Comparison of ENCODE assay signal across 17 cellular contexts in genomic region chrX:68462197-68462596, GRCh38. TPM values are rescaled to one million over a fixed set of nuclear protein-coding genes. Genes with fewer than 3 reads are reported as not detected.
DNase-seq lines count a peak whose midpoint lies in the region; ATAC-seq and TF ChIP-seq lines count a peak whose summit lies in the region.
"Had no signal": no experiment of that assay in that cellular context is flagged by ENCODE, and none has a peak within 500 bp of the region (broad histone marks: within the 10 kb centered on the region; RNA-seq: fewer than 3 reads in every experiment).

No MANE protein-coding gene starts in this region.

- H3K27me3 ChIP-seq in HAP-1 (ENCODE audit: low read depth) (no peaks in the 10 kb centered on the region), parathyroid adenoma (ENCODE audit: control insufficient read depth, insufficient read depth, low read length) (no peaks in the 10 kb centered on the region)
- H3K27me3 ChIP-seq: esophagus squamous epithelium, tibial nerve had no signal

- no peaks in the 10 kb centered on the region for H3K36me3 ChIP-seq in HAP-1 (replicated peaks)
- no peaks in the 10 kb centered on the region for H3K36me3 ChIP-seq in parathyroid adenoma (ENCODE audit: control insufficient read depth, insufficient read depth, low read length)
- H3K36me3 ChIP-seq: esophagus squamous epithelium, prostate gland, tibial nerve had no signal

- no peak overlapping the region for H3K27ac ChIP-seq in parathyroid adenoma
- H3K27ac ChIP-seq: esophagus squamous epithelium, prostate gland, tibial nerve had no signal

- H3K4me2 ChIP-seq in parathyroid adenoma (ENCODE audit: low read length) = no peak overlapping the region

- H3K4me1 ChIP-seq in HAP-1 (peaks cover 19% of the 10 kb centered on the region), parathyroid adenoma (peaks cover 3% of the 10 kb centered on the region)
- H3K4me1 ChIP-seq: esophagus squamous epithelium, prostate gland, tibial nerve had no signal

- H3K27ac Mint-ChIP-seq in osteocyte (ENCODE audit: unreplicated experiment) = no peak overlapping the region
- H3K27ac Mint-ChIP-seq: stimulated activated naive B cell treated with anti-CD40 and anti-IgM and Interleukin-4, amounts not matched to agents 10 μg/mL and 1 μg/mL and 100 μg/mL, for 72 hours had no signal

- ATAC-seq in HG02571 (IDR thresholded peaks at IDR 0.05; ENCODE audit: unreplicated experiment) (no peak), GM21381 (IDR thresholded peaks at IDR 0.05; ENCODE audit: unreplicated experiment) (no peak)

- H3K9ac ChIP-seq in parathyroid adenoma = no peak overlapping the region

- H3K4me3 Mint-ChIP-seq in osteocyte (ENCODE audit: unreplicated experiment) = no peak overlapping the region
- H3K4me3 Mint-ChIP-seq: stimulated activated naive B cell treated with anti-CD40 and anti-IgM and Interleukin-4, amounts not matched to agents 10 μg/mL and 1 μg/mL and 100 μg/mL, for 72 hours had no signal

- H3K79me2 ChIP-seq in parathyroid adenoma = no peaks in the 10 kb centered on the region

- H3K4me1 Mint-ChIP-seq in osteocyte (ENCODE audit: unreplicated experiment) = no peaks in the 10 kb centered on the region
- H3K4me1 Mint-ChIP-seq: stimulated activated naive B cell treated with anti-CD40 and anti-IgM and Interleukin-4, amounts not matched to agents 10 μg/mL and 1 μg/mL and 100 μg/mL, for 72 hours had no signal

- H3K27me3 Mint-ChIP-seq in osteocyte (ENCODE audit: unreplicated experiment) = no peaks in the 10 kb centered on the region

- DNase-seq in HAP-1 (ENCODE audit: low spot score in 2 of 2) (peak; percentile 24 to 32), RKO (ENCODE audit: low spot score) (peak; percentile 73), epithelial cell of esophagus (ENCODE audit: low read depth) (peak; percentile 30), osteocyte (ENCODE audit: extremely low spot score, unreplicated experiment) (no peak)
- DNase-seq in activated naive CD4-positive, alpha-beta T cell (lab: John Stamatoyannopoulos, UW) = no peak
- DNase-seq: activated CD8-positive, alpha-beta memory T cell treated with anti-CD3 and anti-CD28 coated beads, Interleukin-2, amount 50 U/mL, for 4 hours; esophagus squamous epithelium; NCI-H1436; NCI-H345; SHP77 treated with DMSO at 0.1 percent for 48 hours; stimulated activated CD4-positive, alpha-beta T cell treated with anti-CD3 and anti-CD28 coated beads, Interleukin-12 subunit alpha, Interleukin-12 subunit beta, amount 100 ng/mL, for 4 hours had no signal

- in situ Hi-C loops in HAP-1 (cut with MboI; ENCODE audit: low sequenced_read_pairs) = loop anchor here (10.0 kb wide), 1 partner anchor 267 kb away; no protein-coding TSS in a partner anchor

- H2AFZ ChIP-seq in parathyroid adenoma = peak overlapping the region; percentile 25

- H3K9me3 ChIP-seq in HAP-1 = no peaks in the 10 kb centered on the region
- H3K9me3 ChIP-seq in parathyroid adenoma (ENCODE audit: control insufficient read depth, low read length) = no peaks in the 10 kb centered on the region
- H3K9me3 ChIP-seq: esophagus squamous epithelium, prostate gland, tibial nerve had no signal

- H3K36me3 Mint-ChIP-seq in osteocyte (ENCODE audit: unreplicated experiment) = no peaks in the 10 kb centered on the region
- H3K36me3 Mint-ChIP-seq: stimulated activated naive B cell treated with anti-CD40 and anti-IgM and Interleukin-4, amounts not matched to agents 10 μg/mL and 1 μg/mL and 100 μg/mL, for 72 hours had no signal

- peaks cover under 1% of the 10 kb centered on the region for H3K9me3 Mint-ChIP-seq in osteocyte (ENCODE audit: unreplicated experiment)
- H3K9me3 Mint-ChIP-seq: stimulated activated naive B cell treated with anti-CD40 and anti-IgM and Interleukin-4, amounts not matched to agents 10 μg/mL and 1 μg/mL and 100 μg/mL, for 72 hours had no signal

- TF ChIP-seq CTCF in epithelial cell of esophagus (IDR thresholded peaks at IDR 0.05; ENCODE audit: insufficient read depth, low read depth, low read length, missing control alignments) (no peak), parathyroid adenoma (IDR thresholded peaks at IDR 0.05) (no peak), osteocyte (IDR thresholded peaks at IDR 0.05) (no peak)

- no peak overlapping the region for H3K4me3 ChIP-seq in HAP-1
- no peak overlapping the region for H3K4me3 ChIP-seq in epithelial cell of esophagus (ENCODE audit: low read length)
- H3K4me3 ChIP-seq in parathyroid adenoma (ENCODE audit: low read depth, low read length) = no peak overlapping the region
- H3K4me3 ChIP-seq: esophagus squamous epithelium, prostate gland, tibial nerve had no signal

RNA-seq across cellular contexts. Expression of gene OPHN1, which starts 28.9 kb away (rescaled TPM):
- total RNA-seq in osteocyte = 10.4 and 10.9 TPM in 2 replicates

RNA-seq across cellular contexts. Expression of gene YIPF6, which starts 36.7 kb away (rescaled TPM):
- 38.5 and 40.0 TPM in 2 replicates for total RNA-seq in osteocyte

Comparison
In these comparisons a context has a peak if more than half of its experiments do, and no peak if none do; other contexts are left out.
1. DNase-seq: peak in HAP-1 (2 of 2), RKO (single experiment) and epithelial cell of esophagus (single experiment); none in activated naive CD4-positive, alpha-beta T cell (0 of 4) and osteocyte (single experiment).